In genomic region chr2:121135168-121135853, GRCh38 we compare ENCODE assay signal across 26 cellular contexts.
"Had no signal": no experiment of that assay in that cellular context is flagged by ENCODE, and none has a peak within 500 bp of the region (broad histone marks: within the 10 kb centered on the region; RNA-seq: fewer than 3 reads in every experiment).

No MANE protein-coding gene starts in this region.

- H3K27me3 ChIP-seq: gastrocnemius medialis, left lung, pancreas, right atrium auricular region, upper lobe of left lung had no signal

- H3K36me3 ChIP-seq: gastrocnemius medialis, left lung, neutrophil, pancreas, right atrium auricular region, upper lobe of left lung had no signal

- H3K27ac Mint-ChIP-seq: activated CD4-positive, alpha-beta T cell treated with anti-CD3 and anti-CD28 coated beads, Interleukin-2, amount 10 ng/mL, durations not matched to agents 7 days and 5 days; activated CD8-positive, alpha-beta memory T cell treated with anti-CD3 and anti-CD28 coated beads, Interleukin-2, amount 10 ng/mL, durations not matched to agents 7 days and 5 days; activated CD8-positive, alpha-beta T cell treated with anti-CD3 and anti-CD28 coated beads for 36 hours; activated naive CD4-positive, alpha-beta T cell treated with anti-CD3 and anti-CD28 coated beads, Interleukin-2, amount 10 ng/mL, durations not matched to agents 7 days and 5 days; dendritic cell treated with granulocyte-macrophage colony-stimulating factor and Interleukin-4, amounts not matched to agents 40 ng/mL and 50 ng/mL, for 4 days; T-helper 17 cell had no signal

- H3K4me1 Mint-ChIP-seq: activated CD4-positive, alpha-beta T cell treated with anti-CD3 and anti-CD28 coated beads, Interleukin-2, amount 10 ng/mL, durations not matched to agents 7 days and 5 days; activated CD8-positive, alpha-beta memory T cell treated with anti-CD3 and anti-CD28 coated beads, Interleukin-2, amount 10 ng/mL, durations not matched to agents 7 days and 5 days; activated naive CD4-positive, alpha-beta T cell treated with anti-CD3 and anti-CD28 coated beads, Interleukin-2, amount 10 ng/mL, durations not matched to agents 7 days and 5 days; naive thymus-derived CD4-positive, alpha-beta T cell; T-helper 17 cell had no signal

- ATAC-seq: activated CD8-positive, alpha-beta memory T cell treated with anti-CD3 and anti-CD28 coated beads, Interleukin-2, amount 10 ng/mL, durations not matched to agents 7 days and 5 days; esophagus mucosa; gastrocnemius medialis; left lung; naive thymus-derived CD4-positive, alpha-beta T cell; pancreas; psoas muscle; stimulated activated naive CD8-positive, alpha-beta T cell treated with anti-CD3 and anti-CD28 coated beads, Interleukin-15, Interleukin-2, amounts not matched to agents 100 U/mL and 50 U/mL, for 24 hours; T-helper 17 cell had no signal

- H3K9me3 ChIP-seq: gastrocnemius medialis, left lung, neutrophil, pancreas, psoas muscle, right atrium auricular region had no signal

- H3K4me3 ChIP-seq: gastrocnemius medialis, left lung, lung, pancreas, psoas muscle, right atrium auricular region, upper lobe of left lung had no signal

- H3K9me3 Mint-ChIP-seq: activated CD4-positive, alpha-beta T cell treated with anti-CD3 and anti-CD28 coated beads, Interleukin-2, amount 10 ng/mL, durations not matched to agents 7 days and 5 days; activated naive CD4-positive, alpha-beta T cell treated with anti-CD3 and anti-CD28 coated beads, Interleukin-2, amount 10 ng/mL, durations not matched to agents 7 days and 5 days; dendritic cell treated with granulocyte-macrophage colony-stimulating factor and Interleukin-4, amounts not matched to agents 40 ng/mL and 50 ng/mL, for 4 days had no signal

- H3K4me1 ChIP-seq: gastrocnemius medialis, left lung, pancreas, psoas muscle, right atrium auricular region, upper lobe of left lung had no signal

- H3K4me3 Mint-ChIP-seq: activated CD4-positive, alpha-beta T cell treated with anti-CD3 and anti-CD28 coated beads, Interleukin-2, amount 10 ng/mL, durations not matched to agents 7 days and 5 days; activated CD8-positive, alpha-beta memory T cell treated with anti-CD3 and anti-CD28 coated beads, Interleukin-2, amount 10 ng/mL, durations not matched to agents 7 days and 5 days; activated CD8-positive, alpha-beta T cell treated with anti-CD3 and anti-CD28 coated beads for 36 hours; activated naive CD4-positive, alpha-beta T cell treated with anti-CD3 and anti-CD28 coated beads, Interleukin-2, amount 10 ng/mL, durations not matched to agents 7 days and 5 days; dendritic cell treated with granulocyte-macrophage colony-stimulating factor and Interleukin-4, amounts not matched to agents 40 ng/mL and 50 ng/mL, for 4 days; naive thymus-derived CD4-positive, alpha-beta T cell had no signal

- DNase-seq: activated CD4-positive, alpha-beta T cell treated with anti-CD3 and anti-CD28 coated beads, Interleukin-2, amount 10 ng/mL, durations not matched to agents 7 days and 5 days; activated CD4-positive, CD25-positive, alpha-beta regulatory T cell treated with anti-CD3 and anti-CD28 coated beads, Interleukin-2, amount 50 U/mL, for 72 hours; activated CD8-positive, alpha-beta memory T cell treated with anti-CD3 and anti-CD28 coated beads, Interleukin-2, amount 10 ng/mL, durations not matched to agents 7 days and 5 days; activated effector memory CD4-positive, alpha-beta T cell treated with anti-CD3 and anti-CD28 coated beads, Interleukin-2, amount 50 U/mL, for 16 hours; activated naive CD4-positive, alpha-beta T cell treated with anti-CD3 and anti-CD28 coated beads, Interleukin-2, amount 10 ng/mL, durations not matched to agents 7 days and 5 days; activated T-cell treated with anti-CD3 and anti-CD28 coated beads for 4 hours; amygdala; effector CD8-positive, alpha-beta T cell; gastrocnemius medialis; hippocampal formation; kidney glomerular epithelial cell; left lung; naive thymus-derived CD4-positive, alpha-beta T cell; pancreas; psoas muscle; stimulated activated CD4-positive, alpha-beta T cell treated with anti-CD3 and anti-CD28 coated beads, Interleukin-4, amount 100 ng/mL, for 24 hours; stimulated activated naive CD8-positive, alpha-beta T cell treated with anti-CD3 and anti-CD28 coated beads, Interleukin-15, Interleukin-2, amounts not matched to agents 100 U/mL and 50 U/mL, for 24 hours; T-helper 17 cell; upper lobe of left lung had no signal

- H3K27ac ChIP-seq: gastrocnemius medialis, left lung, neutrophil, pancreas, psoas muscle, right atrium auricular region, upper lobe of left lung, VCaP had no signal

- H3K27me3 Mint-ChIP-seq: activated CD4-positive, alpha-beta T cell treated with anti-CD3 and anti-CD28 coated beads, Interleukin-2, amount 10 ng/mL, durations not matched to agents 7 days and 5 days; activated CD8-positive, alpha-beta memory T cell treated with anti-CD3 and anti-CD28 coated beads, Interleukin-2, amount 10 ng/mL, durations not matched to agents 7 days and 5 days; activated CD8-positive, alpha-beta T cell treated with anti-CD3 and anti-CD28 coated beads for 36 hours had no signal

- H3K36me3 Mint-ChIP-seq: activated CD8-positive, alpha-beta memory T cell treated with anti-CD3 and anti-CD28 coated beads, Interleukin-2, amount 10 ng/mL, durations not matched to agents 7 days and 5 days; activated naive CD4-positive, alpha-beta T cell treated with anti-CD3 and anti-CD28 coated beads, Interleukin-2, amount 10 ng/mL, durations not matched to agents 7 days and 5 days had no signal
